Comparison of ENCODE assay signal across 8 cellular contexts in genomic region chr14:68792830-68793733, GRCh38. TPM values are rescaled to one million over a fixed set of nuclear protein-coding genes. Genes with fewer than 3 reads are reported as not detected.
DNase-seq lines count a peak whose midpoint lies in the region; ATAC-seq and TF ChIP-seq lines count a peak whose summit lies in the region.

A gene with protein sequence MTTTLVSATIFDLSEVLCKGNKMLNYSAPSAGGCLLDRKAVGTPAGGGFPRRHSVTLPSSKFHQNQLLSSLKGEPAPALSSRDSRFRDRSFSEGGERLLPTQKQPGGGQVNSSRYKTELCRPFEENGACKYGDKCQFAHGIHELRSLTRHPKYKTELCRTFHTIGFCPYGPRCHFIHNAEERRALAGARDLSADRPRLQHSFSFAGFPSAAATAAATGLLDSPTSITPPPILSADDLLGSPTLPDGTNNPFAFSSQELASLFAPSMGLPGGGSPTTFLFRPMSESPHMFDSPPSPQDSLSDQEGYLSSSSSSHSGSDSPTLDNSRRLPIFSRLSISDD (minus strand): TSS chr14:68793067. CDS start chr14:68792938, 129 bp downstream.

- peak; percentile 27 to 33 for ATAC-seq in CD4-positive, CD25-positive, alpha-beta regulatory T cell (ENCODE audit: low read depth in 2 of 2)

- WGBS in prostate gland: under 1% methylated on average over 60 of the region's 60 CpGs

- intact Hi-C loops in left ventricle myocardium inferior (cut with micrococcal nuclease) (no loop called here), prostate gland (cut with DNase I) (loop anchor here (2.0 to 5.0 kb wide), 3 partner anchors 246 to 544 kb away; no protein-coding TSS in a partner anchor)

- H3K36me3 Mint-ChIP-seq in CD4-positive, CD25-positive, alpha-beta regulatory T cell: peaks cover 32% of the 10 kb centered on the region
- peaks cover 18% of the 10 kb centered on the region for H3K36me3 Mint-ChIP-seq in IgD-negative memory B cell

- peak; percentile 100 for TF ChIP-seq POLR2A in prostate gland (IDR thresholded peaks at IDR 0.05)

- no peaks in the 10 kb centered on the region for H3K27me3 ChIP-seq in CD4-positive, CD25-positive, alpha-beta regulatory T cell (ENCODE audit: control insufficient read depth, insufficient read depth, low read length)
- H3K27me3 ChIP-seq in left ventricle myocardium inferior (ENCODE audit: low read depth) (no peaks in the 10 kb centered on the region), prostate gland (replicated peaks; ENCODE audit: insufficient read depth) (no peaks in the 10 kb centered on the region)

- peaks cover 48% of the 10 kb centered on the region for H3K4me1 ChIP-seq in CD4-positive, CD25-positive, alpha-beta regulatory T cell (ENCODE audit: control insufficient read depth, insufficient read depth, low read length, poor library complexity, severe bottlenecking)
- peaks cover 74% of the 10 kb centered on the region for H3K4me1 ChIP-seq in left ventricle myocardium inferior
- no peaks in the 10 kb centered on the region for H3K4me1 ChIP-seq in prostate gland (replicated peaks)

- peak within 1 kb of the TSS; percentile 99 for H3K27ac ChIP-seq in CD4-positive, CD25-positive, alpha-beta regulatory T cell (ENCODE audit: insufficient read depth, low read length, poor library complexity, severe bottlenecking)
- H3K27ac ChIP-seq in angular gyrus (ENCODE audit: low read depth, low read length) (peak within 1 kb of the TSS; percentile 94), left ventricle myocardium inferior (replicated peaks) (peak within 1 kb of the TSS; percentile 100), prostate gland (peak within 1 kb of the TSS; percentile 99 to 100)

- H3K36me3 ChIP-seq in CD4-positive, CD25-positive, alpha-beta regulatory T cell (ENCODE audit: control insufficient read depth, insufficient read depth, low read length): peaks cover 16% of the 10 kb centered on the region
- H3K36me3 ChIP-seq in left ventricle myocardium inferior (peaks cover 28% of the 10 kb centered on the region), prostate gland (peaks cover 7 to 14% of the 10 kb centered on the region in 2 donors)

- peaks cover 26% of the 10 kb centered on the region for H3K27me3 Mint-ChIP-seq in CD4-positive, CD25-positive, alpha-beta regulatory T cell
- H3K27me3 Mint-ChIP-seq in IgD-negative memory B cell: peaks cover 1% of the 10 kb centered on the region

- DNase-seq in CD4-positive, CD25-positive, alpha-beta regulatory T cell: peak; percentile 88 to 97 (median 89)
- DNase-seq in GM20000 (ENCODE audit: low spot score): peak; percentile 88
- peak; percentile 81 to 97 (median 92) for DNase-seq in T-helper 2 cell
- DNase-seq in left ventricle myocardium inferior: peak; percentile 94
- peak; percentile 90 for DNase-seq in prostate gland (ENCODE audit: low spot score)
- DNase-seq in ureter (ENCODE audit: low spot score): peak; percentile 96

- H3K4me3 ChIP-seq in CD4-positive, CD25-positive, alpha-beta regulatory T cell (ENCODE audit: low read depth, low read length): peak within 1 kb of the TSS; percentile 99
- H3K4me3 ChIP-seq in left ventricle myocardium inferior (peak within 1 kb of the TSS; percentile 96), prostate gland (peak within 1 kb of the TSS; percentile 86 to 94)

- peaks cover 7 to 58% (median 32%) of the 10 kb centered on the region in 4 donors for H3K4me1 Mint-ChIP-seq in CD4-positive, CD25-positive, alpha-beta regulatory T cell
- H3K4me1 Mint-ChIP-seq in IgD-negative memory B cell: peaks cover 28 to 42% (median 32%) of the 10 kb centered on the region in 3 donors

- H3K9me3 Mint-ChIP-seq in CD4-positive, CD25-positive, alpha-beta regulatory T cell: peaks cover 0 to 5% (median 0%) of the 10 kb centered on the region in 7 donors
- no peaks in the 10 kb centered on the region for H3K9me3 Mint-ChIP-seq in IgD-negative memory B cell

- TF ChIP-seq CTCF in GM20000 (IDR thresholded peaks at IDR 0.05; ENCODE audit: extremely low read depth, missing control alignments) (no peak), left ventricle myocardium inferior (IDR thresholded peaks at IDR 0.05; ENCODE audit: borderline replicate concordance) (no peak), prostate gland (IDR thresholded peaks at IDR 0.05) (peak in 2 of 4 experiments; percentile 10 to 12)

- H3K27ac Mint-ChIP-seq in CD4-positive, CD25-positive, alpha-beta regulatory T cell: peak within 1 kb of the TSS; percentile 98 to 100 (median 100)
- H3K27ac Mint-ChIP-seq in IgD-negative memory B cell: peak within 1 kb of the TSS; percentile 100

- no peaks in the 10 kb centered on the region for H3K9me3 ChIP-seq in CD4-positive, CD25-positive, alpha-beta regulatory T cell (ENCODE audit: control insufficient read depth in 2 of 2, low read length in 2 of 2)
- no peaks in the 10 kb centered on the region for H3K9me3 ChIP-seq in left ventricle myocardium inferior (replicated peaks)
- H3K9me3 ChIP-seq in prostate gland: no peaks in the 10 kb centered on the region

- peak within 1 kb of the TSS; percentile 95 to 100 (median 98) for H3K4me3 Mint-ChIP-seq in CD4-positive, CD25-positive, alpha-beta regulatory T cell
- peak within 1 kb of the TSS; percentile 95 to 99 (median 98) for H3K4me3 Mint-ChIP-seq in IgD-negative memory B cell

RNA-seq across cellular contexts. Expression of the gene that starts here (rescaled TPM):
- total RNA-seq in CD4-positive, CD25-positive, alpha-beta regulatory T cell: 200 TPM
- polyA plus RNA-seq in CD4-positive, CD25-positive, alpha-beta regulatory T cell: 100 to 1,000 TPM in 2 of 4 donors, 10 to 100 TPM in 2; 78.5 to 116 (median 105) TPM
- 275 TPM for polyA plus RNA-seq in IgD-negative memory B cell
- total RNA-seq in left ventricle myocardium inferior: 48.0 TPM
- 100 to 1,000 TPM; 359 to 556 TPM for total RNA-seq in prostate gland
- total RNA-seq in ureter: 393 TPM

Comparison
In these comparisons a context has a peak if more than half of its experiments do, and no peak if none do; other contexts are left out.
1. Peak in every context shown above with its lines: DNase-seq, ATAC-seq, H3K4me3 ChIP-seq and H3K27ac ChIP-seq.